In genomic region chr17:67912088-67912487, GRCh38 we compare ENCODE assay signal across 24 cellular contexts.
"Had no signal": no experiment of that assay in that cellular context is flagged by ENCODE, and none has a peak within 500 bp of the region (broad histone marks: within the 10 kb centered on the region; RNA-seq: fewer than 3 reads in every experiment).

No MANE protein-coding gene starts in this region.

- H3K9me3 ChIP-seq: heart right ventricle, left lung, neutrophil, ovary, prostate gland, testis, uterus had no signal

- H3K27ac Mint-ChIP-seq: activated naive CD4-positive, alpha-beta T cell treated with anti-CD3 and anti-CD28 coated beads, Interleukin-2, amount 10 ng/mL, durations not matched to agents 7 days and 5 days; activated naive CD8-positive, alpha-beta T cell treated with anti-CD3 and anti-CD28 coated beads, Interleukin-2, amount 50 U/mL, for 24 hours; nephron had no signal

- H3K4me1 ChIP-seq: left lung, prostate gland, testis, uterus had no signal

- H3K9me3 Mint-ChIP-seq: activated naive CD4-positive, alpha-beta T cell treated with anti-CD3 and anti-CD28 coated beads, Interleukin-2, amount 10 ng/mL, durations not matched to agents 7 days and 5 days; activated naive CD8-positive, alpha-beta T cell treated with anti-CD3 and anti-CD28 coated beads, Interleukin-2, amount 50 U/mL, for 24 hours; mesothelial cell of epicardium; nephron; T-cell had no signal

- H3K4me3 ChIP-seq: cardiac muscle cell, heart right ventricle, left lung, lung, ovary, prostate gland, testis, uterus had no signal

- ATAC-seq: heart right ventricle, left lung, T-cell had no signal

- H3K27ac ChIP-seq: cardiac muscle cell, heart right ventricle, left lung, ovary, prostate gland, testis, uterus had no signal

- H3K27me3 ChIP-seq: cardiac muscle cell, heart right ventricle, left lung, neutrophil, ovary, testis, uterus had no signal

- DNase-seq: activated CD4-positive, alpha-beta T cell treated with anti-CD3 and anti-CD28 coated beads for 1 hour; activated CD4-positive, alpha-beta T cell treated with anti-CD3 and anti-CD28 coated beads, Interleukin-2, amount 50 U/mL, for 4 hours; activated CD8-positive, alpha-beta memory T cell treated with anti-CD3 and anti-CD28 coated beads for 24 hours; activated CD8-positive, alpha-beta memory T cell treated with anti-CD3 and anti-CD28 coated beads, Interleukin-2, amount 50 U/mL, for 4 hours; activated effector memory CD4-positive, alpha-beta T cell treated with Interleukin-2 at 50 U/mL for 16 hours; activated naive CD4-positive, alpha-beta T cell treated with anti-CD3 and anti-CD28 coated beads, Interleukin-2, amount 10 ng/mL, durations not matched to agents 7 days and 5 days; activated naive CD8-positive, alpha-beta T cell treated with anti-CD3 and anti-CD28 coated beads, Interleukin-2, amount 50 U/mL, for 24 hours; cortex of kidney; heart right ventricle; left lung; ovary; stimulated activated CD4-positive, alpha-beta T cell treated with anti-CD3 and anti-CD28 coated beads, Interleukin-12 subunit alpha, Interleukin-12 subunit beta, amount 100 ng/mL, for 4 hours; testis; trophoblast cell; uterus had no signal

- H3K4me3 Mint-ChIP-seq: activated naive CD4-positive, alpha-beta T cell treated with anti-CD3 and anti-CD28 coated beads, Interleukin-2, amount 10 ng/mL, durations not matched to agents 7 days and 5 days; activated naive CD8-positive, alpha-beta T cell treated with anti-CD3 and anti-CD28 coated beads, Interleukin-2, amount 50 U/mL, for 24 hours; mesothelial cell of epicardium; nephron; T-cell had no signal

- H3K27me3 Mint-ChIP-seq: activated naive CD4-positive, alpha-beta T cell treated with anti-CD3 and anti-CD28 coated beads, Interleukin-2, amount 10 ng/mL, durations not matched to agents 7 days and 5 days; activated naive CD8-positive, alpha-beta T cell treated with anti-CD3 and anti-CD28 coated beads, Interleukin-2, amount 50 U/mL, for 24 hours; T-cell had no signal

- H3K4me1 Mint-ChIP-seq: activated naive CD4-positive, alpha-beta T cell treated with anti-CD3 and anti-CD28 coated beads, Interleukin-2, amount 10 ng/mL, durations not matched to agents 7 days and 5 days; nephron had no signal

- H3K36me3 ChIP-seq: ovary, prostate gland, uterus had no signal

- FAIRE-seq: endometrium, TTC549 had no signal
